ENCODE assay signal across 8 cellular contexts in the genomic region with DNA sequence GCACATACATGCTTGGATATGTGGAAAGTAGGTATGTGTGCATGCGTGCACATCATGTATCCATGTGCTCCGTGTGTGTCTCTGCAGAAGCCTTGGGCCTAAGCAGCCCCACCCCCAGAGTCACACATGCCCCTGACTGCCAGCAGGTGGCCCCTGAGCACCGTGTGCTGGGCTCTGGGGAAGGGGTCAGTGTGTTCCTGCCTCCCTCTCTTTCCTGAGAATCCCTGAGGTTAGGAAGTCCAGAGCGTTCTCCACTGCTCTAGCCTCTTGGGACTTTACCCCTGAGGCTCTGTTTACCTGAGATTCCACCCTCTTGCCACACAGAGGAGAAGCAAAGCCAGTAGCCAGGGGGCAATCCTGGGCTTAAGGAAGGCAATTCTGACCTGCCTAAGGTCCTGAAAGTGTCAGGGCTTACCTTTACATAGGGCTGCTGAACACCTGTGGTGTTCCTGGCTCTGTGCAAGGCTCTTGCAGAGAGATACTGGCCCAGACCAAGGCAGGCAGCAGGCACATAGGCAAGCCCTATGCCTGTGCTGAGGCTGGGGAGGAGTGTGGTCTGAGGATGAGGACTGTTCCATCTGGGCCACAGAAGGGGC.
DNase-seq lines count a peak whose midpoint lies in the region; ATAC-seq and TF ChIP-seq lines count a peak whose summit lies in the region.

No MANE protein-coding gene starts in this region.

- 23% methylated on average over 4 of the region's 4 CpGs for WGBS in right cardiac atrium
- 24 to 35% (median 33%) methylated on average over 4 of the region's 4 CpGs for WGBS in spleen, 5 donors

- no peak for TF ChIP-seq POLR2A in spleen (IDR thresholded peaks at IDR 0.05)

- no peaks in the 10 kb centered on the region for H3K36me3 ChIP-seq in spleen
- no peaks in the 10 kb centered on the region for H3K36me3 ChIP-seq in CD4-positive, alpha-beta memory T cell (ENCODE audit: insufficient read depth, low read length)

- CTCF ChIA-PET in CD4-positive, alpha-beta memory T cell (lab: Charles Lee; ENCODE audit: partially characterized antibody) = no interaction called here

- peaks cover 0 to 6% (median 0%) of the 10 kb centered on the region in 8 donors for H3K9me3 Mint-ChIP-seq in CD4-positive, alpha-beta memory T cell

- intact Hi-C loops in right cardiac atrium (cut with DNase I) (loop anchor here in 1 of 4 donors (5.0 to 10.0 kb wide), 2 partner anchors 961 to 1273 kb away; a partner anchor contains a TSS), spleen (cut with DNase I; ENCODE audit: low total_unique reads) (no loop called here)
- intact Hi-C loops in CD4-positive, alpha-beta memory T cell (cut with micrococcal nuclease) = no loop called here

- H3K36me3 Mint-ChIP-seq in CD4-positive, alpha-beta memory T cell = no peaks in the 10 kb centered on the region

- peaks cover 0 to 3% of the 10 kb centered on the region in 2 donors for H3K27me3 Mint-ChIP-seq in CD4-positive, alpha-beta memory T cell

- H3K9me3 ChIP-seq in right cardiac atrium (ENCODE audit: control insufficient read depth, low read length) = no peaks in the 10 kb centered on the region
- no peaks in the 10 kb centered on the region for H3K9me3 ChIP-seq in spleen
- H3K9me3 ChIP-seq in CD4-positive, alpha-beta memory T cell (ENCODE audit: control insufficient read depth in 1 of 2, low read length in 2 of 2) = no peaks in the 10 kb centered on the region

- H3K27me3 ChIP-seq in right cardiac atrium (ENCODE audit: control insufficient read depth, insufficient read depth) (no peaks in the 10 kb centered on the region), spleen (replicated peaks in 1 of 7) (no peaks in the 10 kb centered on the region)
- H3K27me3 ChIP-seq in CD4-positive, alpha-beta memory T cell (ENCODE audit: insufficient read depth, low read length) = no peaks in the 10 kb centered on the region

- POLR2A ChIA-PET in CD4-positive, alpha-beta memory T cell (lab: Charles Lee; ENCODE audit: partially characterized antibody) = no interaction called here

- H3K4me3 Mint-ChIP-seq in CD4-positive, alpha-beta memory T cell = no peak overlapping the region

- H3K27ac ChIP-seq in VCaP (peak overlapping the region; percentile 51), right cardiac atrium (ENCODE audit: low read length) (no peak overlapping the region), spleen (no peak overlapping the region)
- H3K27ac ChIP-seq in CD4-positive, alpha-beta memory T cell (ENCODE audit: low read depth, low read length) = no peak overlapping the region

- TF ChIP-seq CTCF in VCaP (conservative IDR thresholded peaks at IDR 0.05) = peak; percentile 96
- TF ChIP-seq CTCF in spleen (IDR thresholded peaks at IDR 0.05 in 8 of 11, conservative IDR thresholded peaks at IDR 0.05 in 3 of 11) = peak in 9 of 11 experiments; percentile 13 to 61 (median 50)

- H3K4me1 ChIP-seq in right cardiac atrium (ENCODE audit: control insufficient read depth, insufficient read depth, low read length) (no peaks in the 10 kb centered on the region), spleen (no peaks in the 10 kb centered on the region)
- H3K4me1 ChIP-seq in CD4-positive, alpha-beta memory T cell (ENCODE audit: insufficient read depth, low read length) = no peaks in the 10 kb centered on the region

- peak; percentile 76 for DNase-seq in DMS53 (lab: John Stamatoyannopoulos, UW)
- peak; percentile 35 for DNase-seq in Jurkat, Clone E6-1 (ENCODE audit: low read depth, low spot score)
- peak; percentile 35 to 67 (median 63) for DNase-seq in right cardiac atrium
- DNase-seq in spleen = no peak
- no peak for DNase-seq in activated T-cell treated with anti-CD3 and anti-CD28 coated beads for 4 hours
- DNase-seq in CD4-positive, alpha-beta memory T cell = no peak

- no peak overlapping the region for H3K27ac Mint-ChIP-seq in CD4-positive, alpha-beta memory T cell

- no peaks in the 10 kb centered on the region for H3K4me1 Mint-ChIP-seq in CD4-positive, alpha-beta memory T cell

- H3K4me3 ChIP-seq in Jurkat, Clone E6-1 (ENCODE audit: low read length) = no peak overlapping the region
- H3K4me3 ChIP-seq in right cardiac atrium (ENCODE audit: low read length) = no peak overlapping the region
- no peak overlapping the region for H3K4me3 ChIP-seq in spleen
- no peak overlapping the region for H3K4me3 ChIP-seq in CD4-positive, alpha-beta memory T cell (ENCODE audit: low read length in 2 of 2)

- ATAC-seq in GM19463 (IDR thresholded peaks at IDR 0.05; ENCODE audit: unreplicated experiment) (peak; percentile 83), right cardiac atrium (peak; percentile 85 to 90)

Comparison
In these comparisons a context has a peak if more than half of its experiments do, and no peak if none do; other contexts are left out.
1. DNase-seq: peak in DMS53 (single experiment), Jurkat, Clone E6-1 (single experiment) and right cardiac atrium (3 of 3); none in spleen (single experiment), activated T-cell treated with anti-CD3 and anti-CD28 coated beads for 4 hours (single experiment) and CD4-positive, alpha-beta memory T cell (0 of 5).